ENCODE assay signal across 20 cellular contexts in genomic region chr3:195761503-195762248, GRCh38. TPM values are rescaled to one million over a fixed set of nuclear protein-coding genes. Genes with fewer than 3 reads are reported as not detected.
DNase-seq lines count a peak whose midpoint lies in the region; ATAC-seq and TF ChIP-seq lines count a peak whose summit lies in the region.
"Had no signal": no experiment of that assay in that cellular context is flagged by ENCODE, and none has a peak within 500 bp of the region (broad histone marks: within the 10 kb centered on the region; RNA-seq: fewer than 3 reads in every experiment).

No MANE protein-coding gene starts in this region.

- no peak overlapping the region for H2AFZ ChIP-seq in GM23338

- H3F3A ChIP-seq in GM23338 (replicated peaks; ENCODE audit: low read depth), result no peaks in the 10 kb centered on the region

- no peaks in the 10 kb centered on the region for H3K79me2 ChIP-seq in GM23338 (replicated peaks; ENCODE audit: insufficient read depth)

- H3K27me3 Mint-ChIP-seq in GM23338 (ENCODE audit: insufficient read depth, low read depth, poor library complexity), result peaks cover 2% of the 10 kb centered on the region
- H3K27me3 Mint-ChIP-seq in WTC11 (ENCODE audit: low read depth), result no peaks in the 10 kb centered on the region
- peaks cover 25 to 54% (median 37%) of the 10 kb centered on the region in 5 donors for H3K27me3 Mint-ChIP-seq in naive thymus-derived CD4-positive, alpha-beta T cell
- H3K27me3 Mint-ChIP-seq in activated CD8-positive, alpha-beta memory T cell treated with anti-CD3 and anti-CD28 coated beads, Interleukin-2, amount 10 ng/mL, durations not matched to agents 7 days and 5 days, result peaks cover 44% of the 10 kb centered on the region

- POLR2A ChIA-PET in WTC11 (lab: Charles Lee), result no interaction called here
- POLR2A ChIA-PET in naive thymus-derived CD4-positive, alpha-beta T cell (lab: Charles Lee), result no interaction called here

- H3K36me3 Mint-ChIP-seq in GM23338 (ENCODE audit: low read depth) (no peaks in the 10 kb centered on the region), WTC11 (no peaks in the 10 kb centered on the region)
- H3K36me3 Mint-ChIP-seq in naive thymus-derived CD4-positive, alpha-beta T cell, result no peaks in the 10 kb centered on the region
- no peaks in the 10 kb centered on the region for H3K36me3 Mint-ChIP-seq in activated CD8-positive, alpha-beta memory T cell treated with anti-CD3 and anti-CD28 coated beads, Interleukin-2, amount 10 ng/mL, durations not matched to agents 7 days and 5 days

- H3K9me2 ChIP-seq in GM23338 (ENCODE audit: insufficient read depth), result no peaks in the 10 kb centered on the region

- intact Hi-C loops in naive thymus-derived CD4-positive, alpha-beta T cell (cut with micrococcal nuclease), result no loop called here

- H3K27ac ChIP-seq in GM23338 (ENCODE audit: low read depth), result no peak overlapping the region
- no peak overlapping the region for H3K27ac ChIP-seq in naive thymus-derived CD4-positive, alpha-beta T cell (ENCODE audit: low read depth, low read length)

- no peak overlapping the region for H3K4me3 ChIP-seq in GM23338
- H3K4me3 ChIP-seq in naive thymus-derived CD4-positive, alpha-beta T cell (ENCODE audit: low read length), result no peak overlapping the region
- H3K4me3 ChIP-seq: GM12878 had no signal

- no peak overlapping the region for H3K4me2 ChIP-seq in GM23338

- TF ChIP-seq CTCF in GM23338 (conservative IDR thresholded peaks at IDR 0.05; ENCODE audit: low read depth in 2 of 2), result no peak
- no peak for TF ChIP-seq CTCF in WTC11 (IDR thresholded peaks at IDR 0.05)

- no peaks in the 10 kb centered on the region for H3K36me3 ChIP-seq in GM23338 (ENCODE audit: insufficient read depth)
- no peaks in the 10 kb centered on the region for H3K36me3 ChIP-seq in naive thymus-derived CD4-positive, alpha-beta T cell (ENCODE audit: control insufficient read depth in 2 of 3, insufficient read depth in 3 of 3, low read length in 3 of 3)

- H3K27ac Mint-ChIP-seq in GM23338, result no peak overlapping the region
- no peak overlapping the region for H3K27ac Mint-ChIP-seq in WTC11
- H3K27ac Mint-ChIP-seq in naive thymus-derived CD4-positive, alpha-beta T cell, result no peak overlapping the region
- no peak overlapping the region for H3K27ac Mint-ChIP-seq in activated CD8-positive, alpha-beta memory T cell treated with anti-CD3 and anti-CD28 coated beads, Interleukin-2, amount 10 ng/mL, durations not matched to agents 7 days and 5 days
- H3K27ac Mint-ChIP-seq: activated CD4-positive, alpha-beta T cell treated with anti-CD3 and anti-CD28 coated beads, Interleukin-2, amount 10 ng/mL, durations not matched to agents 7 days and 5 days; B cell; H9 had no signal

- H3K4me3 Mint-ChIP-seq in GM23338 (no peak overlapping the region), WTC11 (no peak overlapping the region)
- peak overlapping the region in 1 of 10 donors; percentile 65 for H3K4me3 Mint-ChIP-seq in naive thymus-derived CD4-positive, alpha-beta T cell
- no peak overlapping the region for H3K4me3 Mint-ChIP-seq in activated CD8-positive, alpha-beta memory T cell treated with anti-CD3 and anti-CD28 coated beads, Interleukin-2, amount 10 ng/mL, durations not matched to agents 7 days and 5 days
- H3K4me3 Mint-ChIP-seq: activated CD4-positive, alpha-beta T cell treated with anti-CD3 and anti-CD28 coated beads, Interleukin-2, amount 10 ng/mL, durations not matched to agents 7 days and 5 days; B cell; H9 had no signal

- no peaks in the 10 kb centered on the region for H4K20me1 ChIP-seq in GM23338 (replicated peaks; ENCODE audit: insufficient read depth)

- DNase-seq in NCI-H146 (lab: John Stamatoyannopoulos, UW), result peak; percentile 40
- no peak for DNase-seq in NCI-H146 treated with DMSO at 0.1 percent for 48 hours (lab: John Stamatoyannopoulos, UW; ENCODE audit: unreplicated experiment)
- no peak for DNase-seq in GM23338 (ENCODE audit: low spot score)
- DNase-seq in WTC11 (ENCODE audit: low spot score), result no peak
- DNase-seq in naive thymus-derived CD4-positive, alpha-beta T cell, result no peak
- DNase-seq in activated CD4-positive, alpha-beta T cell treated with anti-CD3 and anti-CD28 coated beads, Interleukin-2, amount 50 U/mL, for 1 hour, result no peak
- no peak for DNase-seq in activated CD8-positive, alpha-beta memory T cell treated with anti-CD3 and anti-CD28 coated beads, Interleukin-2, amount 10 ng/mL, durations not matched to agents 7 days and 5 days
- DNase-seq: activated CD4-positive, alpha-beta T cell treated with anti-CD3 and anti-CD28 coated beads, Interleukin-2, amount 10 ng/mL, durations not matched to agents 7 days and 5 days; activated naive CD4-positive, alpha-beta T cell treated with anti-CD3 and anti-CD28 coated beads, Interleukin-2, amount 50 U/mL, for 16 hours; H9; NCI-H1417 treated with DMSO at 0.1 percent for 48 hours; NCI-H446; stimulated activated naive CD4-positive, alpha-beta T cell treated with Interleukin-2 at 50 U/mL for 16 hours; SW 1271; trophoblast cell had no signal

- ATAC-seq in GM23338 (peak; percentile 9), WTC11 (no peak), HG02763 (IDR thresholded peaks at IDR 0.05; ENCODE audit: unreplicated experiment) (no peak)
- ATAC-seq in naive thymus-derived CD4-positive, alpha-beta T cell, result peak; percentile 37
- ATAC-seq in activated CD8-positive, alpha-beta memory T cell treated with anti-CD3 and anti-CD28 coated beads, Interleukin-2, amount 10 ng/mL, durations not matched to agents 7 days and 5 days, result no peak
- ATAC-seq: GM12878 had no signal

- H3K9me3 Mint-ChIP-seq in GM23338 (no peaks in the 10 kb centered on the region), WTC11 (no peaks in the 10 kb centered on the region)
- peaks cover 0 to 2% (median 0%) of the 10 kb centered on the region in 11 donors for H3K9me3 Mint-ChIP-seq in naive thymus-derived CD4-positive, alpha-beta T cell
- H3K9me3 Mint-ChIP-seq in activated CD8-positive, alpha-beta memory T cell treated with anti-CD3 and anti-CD28 coated beads, Interleukin-2, amount 10 ng/mL, durations not matched to agents 7 days and 5 days (ENCODE audit: low read depth), result no peaks in the 10 kb centered on the region
- H3K9me3 Mint-ChIP-seq: activated CD4-positive, alpha-beta T cell treated with anti-CD3 and anti-CD28 coated beads, Interleukin-2, amount 10 ng/mL, durations not matched to agents 7 days and 5 days had no signal

- no peaks in the 10 kb centered on the region for H3K27me3 ChIP-seq in GM23338 (ENCODE audit: insufficient read depth)
- no peaks in the 10 kb centered on the region for H3K27me3 ChIP-seq in naive thymus-derived CD4-positive, alpha-beta T cell (ENCODE audit: control insufficient read depth in 2 of 2, insufficient read depth in 2 of 2, low read length in 2 of 2)

- H3K4me1 ChIP-seq in GM23338 (ENCODE audit: insufficient read depth), result no peaks in the 10 kb centered on the region
- H3K4me1 ChIP-seq in naive thymus-derived CD4-positive, alpha-beta T cell (ENCODE audit: control insufficient read depth in 2 of 2, insufficient read depth in 2 of 2, low read length in 2 of 2), result peaks cover 0 to 3% of the 10 kb centered on the region in 2 donors

- no peaks in the 10 kb centered on the region for H3K9me3 ChIP-seq in naive thymus-derived CD4-positive, alpha-beta T cell (ENCODE audit: control insufficient read depth in 2 of 3, low read length in 3 of 3)

- CTCF ChIA-PET in WTC11 (lab: Charles Lee), result no interaction called here
- CTCF ChIA-PET in naive thymus-derived CD4-positive, alpha-beta T cell (lab: Charles Lee), result no interaction called here
- CTCF ChIA-PET in activated CD8-positive, alpha-beta memory T cell treated with anti-CD3 and anti-CD28 coated beads, Interleukin-2, amount 10 ng/mL, durations not matched to agents 7 days and 5 days (lab: Charles Lee), result no interaction called here

- H3K4me1 Mint-ChIP-seq in GM23338, result peaks cover 6% of the 10 kb centered on the region
- H3K4me1 Mint-ChIP-seq in WTC11, result peaks cover 8% of the 10 kb centered on the region
- H3K4me1 Mint-ChIP-seq in naive thymus-derived CD4-positive, alpha-beta T cell, result peaks cover 0 to 10% (median 5%) of the 10 kb centered on the region in 7 donors
- H3K4me1 Mint-ChIP-seq in activated CD8-positive, alpha-beta memory T cell treated with anti-CD3 and anti-CD28 coated beads, Interleukin-2, amount 10 ng/mL, durations not matched to agents 7 days and 5 days, result peaks cover 7% of the 10 kb centered on the region
- H3K4me1 Mint-ChIP-seq: B cell had no signal

TF ChIP-seq in GM23338, 12 proteins besides CTCF, POLR2A, EP300 and RAD21 (continues in another document):
- TF ChIP-seq EZH2phosphoT487 (IDR thresholded peaks at IDR 0.05; ENCODE audit: unreplicated experiment), result no peak
- no peak for TF ChIP-seq CREB1 (CRISPR knock-in tag; IDR thresholded peaks at IDR 0.05; ENCODE audit: low read depth)
- TF ChIP-seq EZH2 (IDR thresholded peaks at IDR 0.05; ENCODE audit: low read depth, unreplicated experiment), result no peak
- no peak for TF ChIP-seq ZNF114 (CRISPR knock-in tag; IDR thresholded peaks at IDR 0.05)
- TF ChIP-seq POLR2AphosphoS5 (IDR thresholded peaks at IDR 0.05; ENCODE audit: low read depth), result no peak
- TF ChIP-seq NANOG (IDR thresholded peaks at IDR 0.05; ENCODE audit: borderline replicate concordance), result no peak

RNA-seq across cellular contexts. Expression of gene MUC20, which starts 40.9 kb away (rescaled TPM):
- total RNA-seq in GM23338 (2014; rRNA removed; shearing (Covaris generic)), result 0.12 TPM in 1 of 2 replicates, not detected in the other
- 0.29 TPM in 1 of 2 replicates, not detected in the other for polyA plus RNA-seq in GM23338 (2016; fragmentation: Nextera tagmentation; extraction: Ambion mirVana)
- 0.34 to 0.77 TPM (median 0.57 TPM) in 3 replicates for total RNA-seq in WTC11 (2021)
- 10 to 100 TPM in 4 of 5 experiments, 1 to 10 TPM in 1; 7.9 to 17.8 (median 13.2) TPM for total RNA-seq in naive thymus-derived CD4-positive, alpha-beta T cell
- under 1 TPM; 0.66 to 0.97 TPM for polyA plus RNA-seq in naive thymus-derived CD4-positive, alpha-beta T cell
- 1 to 10 TPM in 1 of 2 experiments, under 1 TPM in 1; 0.85 to 1.9 TPM for total RNA-seq in activated CD8-positive, alpha-beta memory T cell treated with anti-CD3 and anti-CD28 coated beads, Interleukin-2, amount 10 ng/mL, durations not matched to agents 7 days and 5 days
- total RNA-seq: H9, RPMI7951 had no signal

RNA-seq across cellular contexts. Expression of gene MUC4, which starts 50.1 kb away (rescaled TPM):
- total RNA-seq in GM23338 (2014; rRNA removed; shearing (Covaris generic)), result 1.3 and 1.6 TPM in 2 replicates
- polyA plus RNA-seq in GM23338 (2016; fragmentation: Nextera tagmentation; extraction: Ambion mirVana), result 0.80 and 1.3 TPM in 2 replicates
- 2.1 to 2.8 TPM (median 2.3 TPM) in 3 replicates for total RNA-seq in WTC11 (2021)
- total RNA-seq in naive thymus-derived CD4-positive, alpha-beta T cell, result under 1 TPM in 2 of 5 experiments, not detected in 3; 0.07 to 0.48 TPM
- not detected for polyA plus RNA-seq in naive thymus-derived CD4-positive, alpha-beta T cell
- total RNA-seq in activated CD8-positive, alpha-beta memory T cell treated with anti-CD3 and anti-CD28 coated beads, Interleukin-2, amount 10 ng/mL, durations not matched to agents 7 days and 5 days, result under 1 TPM; 0.03 to 0.26 TPM
- total RNA-seq: lower leg skin, RPMI7951 had no signal

Comparison
In these comparisons a context has a peak if more than half of its experiments do, and no peak if none do; other contexts are left out.
1. ATAC-seq: peak in GM23338 (single experiment) and naive thymus-derived CD4-positive, alpha-beta T cell (single experiment); none in WTC11 (single experiment), HG02763 (single experiment) and activated CD8-positive, alpha-beta memory T cell treated with anti-CD3 and anti-CD28 coated beads, Interleukin-2, amount 10 ng/mL, durations not matched to agents 7 days and 5 days (single experiment).